ENCODE assay signal across 1 cellular context in genomic region chr11:65540290-65541092, GRCh38.
A peak's percentile ranks its signal among the peaks of the same experiment; 100 is the strongest.
TF ChIP-seq lines count a peak whose summit lies in the region.

No MANE protein-coding gene starts in this region.

TF ChIP-seq in HEK293, 187 proteins besides CTCF, POLR2A, EP300 and RAD21 (continued from another document and continues in another):
- TF ChIP-seq ZBTB26 (tag by site-specific recombination; optimal IDR thresholded peaks at IDR 0.05) (peak; percentile 73), ZBTB21 (tag by site-specific recombination; IDR thresholded peaks at IDR 0.05) (no peak), ZNF837 (tag by site-specific recombination; IDR thresholded peaks at IDR 0.05) (peak; percentile 49; the same call in 1 of the 2 replicates), ZNF175 (tag by site-specific recombination; IDR thresholded peaks at IDR 0.05) (no peak), ZNF335 (tag by site-specific recombination; conservative IDR thresholded peaks at IDR 0.05) (peak; percentile 58), ZNF449 (tag by site-specific recombination; IDR thresholded peaks at IDR 0.05) (peak; percentile 99), ZBTB11 (tag by site-specific recombination; conservative IDR thresholded peaks at IDR 0.05; ENCODE audit: low read depth) (peak; percentile 91), BCL11B (tag by site-specific recombination; IDR thresholded peaks at IDR 0.05; ENCODE audit: low read depth) (peak; percentile 60; the same call in 1 of the 2 replicates), ZNF785 (tag by site-specific recombination; IDR thresholded peaks at IDR 0.05) (no peak), ZNF843 (tag by site-specific recombination; IDR thresholded peaks at IDR 0.05) (no peak), ZNF501 (tag by site-specific recombination; IDR thresholded peaks at IDR 0.05) (peak; percentile 61; the same call in 1 of the 2 replicates), ZNF792 (tag by site-specific recombination; IDR thresholded peaks at IDR 0.05) (no peak), ZNF394 (tag by site-specific recombination; IDR thresholded peaks at IDR 0.05; ENCODE audit: borderline replicate concordance) (peak; percentile 40; the same call in 1 of the 2 replicates), HIC1 (tag by site-specific recombination; IDR thresholded peaks at IDR 0.05) (peak; percentile 88), ZBTB48 (tag by site-specific recombination; IDR thresholded peaks at IDR 0.05) (peak; percentile 56; the same call in 1 of the 2 replicates), ZBTB17 (tag by site-specific recombination; IDR thresholded peaks at IDR 0.05) (0 out of 2 replicates have a peak, but pooled peaks have one; percentile 41), PATZ1 (tag by site-specific recombination; IDR thresholded peaks at IDR 0.05) (peak; percentile 83), ZFHX2 (tag by site-specific recombination; conservative IDR thresholded peaks at IDR 0.05) (peak; percentile 96), ZNF391 (tag by site-specific recombination; IDR thresholded peaks at IDR 0.05; ENCODE audit: borderline replicate concordance, low read depth) (0 out of 2 replicates have a peak, but pooled peaks have one; percentile 22), SALL2 (tag by site-specific recombination; IDR thresholded peaks at IDR 0.05; ENCODE audit: borderline replicate concordance) (no peak), WT1 (tag by site-specific recombination; IDR thresholded peaks at IDR 0.05) (peak; percentile 48), ZBTB1 (tag by site-specific recombination; IDR thresholded peaks at IDR 0.05) (no peak), SP2 (tag by site-specific recombination; IDR thresholded peaks at IDR 0.05) (peak; percentile 75), ZNF639 (tag by site-specific recombination; IDR thresholded peaks at IDR 0.05) (peak; percentile 55; the same call in 1 of the 2 replicates), EGR2 (tag by site-specific recombination; IDR thresholded peaks at IDR 0.05; ENCODE audit: low read depth) (peak; percentile 88), KLF17 (tag by site-specific recombination; IDR thresholded peaks at IDR 0.05) (peak; percentile 88), ZNF629 (tag by site-specific recombination; IDR thresholded peaks at IDR 0.05) (peak; percentile 56), ZFP37 (tag by site-specific recombination; IDR thresholded peaks at IDR 0.05) (peak; percentile 67; the same call in 1 of the 2 replicates), ZBTB8A (tag by site-specific recombination; IDR thresholded peaks at IDR 0.05) (peak; percentile 100), ZNF654 (tag by site-specific recombination; IDR thresholded peaks at IDR 0.05; ENCODE audit: low read depth) (peak; percentile 39), SP7 (tag by site-specific recombination; IDR thresholded peaks at IDR 0.05) (peak; percentile 77; the same call in 1 of the 2 replicates), ZNF580 (tag by site-specific recombination; IDR thresholded peaks at IDR 0.05) (0 out of 2 replicates have a peak, but pooled peaks have one; percentile 32), ZNF433 (tag by site-specific recombination; IDR thresholded peaks at IDR 0.05; ENCODE audit: low read depth) (no peak), BCL6B (tag by site-specific recombination; IDR thresholded peaks at IDR 0.05) (no peak), ZEB2 (tag by site-specific recombination; IDR thresholded peaks at IDR 0.05) (peak; percentile 88; the same call in 1 of the 2 replicates), ELK4 (IDR thresholded peaks at IDR 0.05; ENCODE audit: borderline replicate concordance, low read depth, low read length) (no peak), ZNF76 (tag by site-specific recombination; IDR thresholded peaks at IDR 0.05; ENCODE audit: borderline replicate concordance, low read depth) (peak; percentile 52; the same call in 1 of the 2 replicates), SP3 (tag by site-specific recombination; IDR thresholded peaks at IDR 0.05) (peak; percentile 84), BCL11A (tag by site-specific recombination; IDR thresholded peaks at IDR 0.05; ENCODE audit: low read depth) (peak; percentile 61; the same call in 1 of the 2 replicates), ZXDB (tag by site-specific recombination; IDR thresholded peaks at IDR 0.05) (peak; percentile 70), ZNF341 (tag by site-specific recombination; IDR thresholded peaks at IDR 0.05; ENCODE audit: low read depth) (peak; percentile 80)
